Comparison of ENCODE assay signal across 2 cellular contexts in the genomic region with DNA sequence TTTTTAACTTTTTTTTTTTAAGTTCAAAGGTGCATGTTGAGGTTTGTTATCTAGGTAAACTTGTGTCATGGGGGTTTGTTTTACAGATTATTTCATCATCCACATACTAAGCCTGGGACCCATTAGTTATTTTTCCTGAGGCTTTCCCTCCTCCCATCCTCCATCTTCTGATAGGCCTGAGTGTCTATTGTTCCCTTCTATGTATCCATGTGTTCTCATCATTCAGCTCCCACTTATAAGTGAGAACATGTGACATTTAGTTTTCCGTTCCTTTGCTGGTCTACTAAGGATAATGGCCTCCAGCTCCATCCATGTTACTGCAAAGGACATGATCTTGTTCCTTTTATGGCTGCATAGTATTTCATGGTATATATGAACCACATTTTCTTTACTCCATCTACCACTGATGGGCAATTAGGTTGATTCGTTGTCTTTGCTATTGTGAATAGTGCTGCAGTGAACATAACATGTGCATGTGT.
A peak's percentile ranks its signal among the peaks of the same experiment; 100 is the strongest.
TF ChIP-seq lines count a peak whose summit lies in the region.

No MANE protein-coding gene starts in this region.

TF ChIP-seq in HepG2, 621 proteins besides CTCF, POLR2A, EP300 and RAD21:
- TF ChIP-seq, protein P1, sequence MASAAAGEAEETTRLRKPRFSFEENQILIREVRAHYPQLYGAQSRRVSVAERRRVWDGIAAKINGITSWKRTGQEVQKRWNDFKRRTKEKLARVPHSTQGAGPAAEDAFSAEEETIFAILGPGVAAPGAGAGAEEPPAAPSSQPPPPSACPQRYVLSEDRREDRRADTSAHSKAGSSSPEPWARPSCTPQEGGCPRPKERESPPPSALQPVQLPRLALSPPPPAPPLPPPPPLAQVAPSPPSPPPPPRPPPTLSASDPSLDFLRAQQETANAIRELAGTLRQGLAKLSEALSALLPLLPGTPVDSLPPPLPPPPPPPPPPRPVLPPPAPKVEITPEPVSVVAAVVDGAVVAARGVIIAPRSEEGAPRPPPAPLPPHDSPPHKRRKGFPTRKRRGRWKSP (CRISPR knock-in tag; IDR thresholded peaks at IDR 0.05): no peak
- TF ChIP-seq, protein P2, sequence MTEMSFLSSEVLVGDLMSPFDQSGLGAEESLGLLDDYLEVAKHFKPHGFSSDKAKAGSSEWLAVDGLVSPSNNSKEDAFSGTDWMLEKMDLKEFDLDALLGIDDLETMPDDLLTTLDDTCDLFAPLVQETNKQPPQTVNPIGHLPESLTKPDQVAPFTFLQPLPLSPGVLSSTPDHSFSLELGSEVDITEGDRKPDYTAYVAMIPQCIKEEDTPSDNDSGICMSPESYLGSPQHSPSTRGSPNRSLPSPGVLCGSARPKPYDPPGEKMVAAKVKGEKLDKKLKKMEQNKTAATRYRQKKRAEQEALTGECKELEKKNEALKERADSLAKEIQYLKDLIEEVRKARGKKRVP (CRISPR knock-in tag; IDR thresholded peaks at IDR 0.05): peak in 1 of 2 experiments; percentile 81; a peak in 2 of 4 replicates
- TF ChIP-seq, protein P3, sequence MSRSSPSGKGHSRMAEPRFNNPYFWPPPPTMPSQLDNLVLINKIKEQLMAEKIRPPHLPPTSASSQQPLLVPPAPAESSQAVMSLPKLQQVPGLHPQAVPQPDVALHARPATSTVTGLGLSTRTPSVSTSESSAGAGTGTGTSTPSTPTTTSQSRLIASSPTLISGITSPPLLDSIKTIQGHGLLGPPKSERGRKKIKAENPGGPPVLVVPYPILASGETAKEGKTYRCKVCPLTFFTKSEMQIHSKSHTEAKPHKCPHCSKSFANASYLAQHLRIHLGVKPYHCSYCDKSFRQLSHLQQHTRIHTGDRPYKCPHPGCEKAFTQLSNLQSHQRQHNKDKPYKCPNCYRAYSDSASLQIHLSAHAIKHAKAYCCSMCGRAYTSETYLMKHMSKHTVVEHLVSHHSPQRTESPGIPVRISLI (CRISPR knock-in tag; IDR thresholded peaks at IDR 0.05; ENCODE audit: borderline replicate concordance): peak; percentile 21; the same call in 1 of the 2 replicates

TF ChIP-seq in K562, 482 proteins besides CTCF, POLR2A, EP300 and RAD21 (continues in another document):
- TF ChIP-seq RFX5 (IDR thresholded peaks at IDR 0.05; ENCODE audit: low read depth, low read length): no peak
- TF ChIP-seq RBM14 (IDR thresholded peaks at IDR 0.05; ENCODE audit: borderline replicate concordance, insufficient read depth, low read depth, low read length): no peak
- peak; percentile 43 for TF ChIP-seq ZNF146 (CRISPR knock-in tag; IDR thresholded peaks at IDR 0.05; ENCODE audit: unreplicated experiment)
- no peak for TF ChIP-seq KAT2B (IDR thresholded peaks at IDR 0.05; ENCODE audit: low read depth, low read length)
- TF ChIP-seq FOXM1 (IDR thresholded peaks at IDR 0.05; ENCODE audit: low read depth): peak; percentile 17; the same call in 1 of the 2 replicates
- no peak for TF ChIP-seq FOXM1 (CRISPR knock-in tag; IDR thresholded peaks at IDR 0.05; ENCODE audit: low read depth)
- TF ChIP-seq MEF2D (tag; conservative IDR thresholded peaks at IDR 0.05; ENCODE audit: low read depth): peak; percentile 45; the same call in 1 of the 2 replicates
- no peak for TF ChIP-seq IRF2 (CRISPR knock-in tag; IDR thresholded peaks at IDR 0.05)
- TF ChIP-seq ZFP30 (CRISPR knock-in tag; IDR thresholded peaks at IDR 0.05; ENCODE audit: borderline replicate concordance): no peak
- TF ChIP-seq TRIM28 (IDR thresholded peaks at IDR 0.05): no peak
- no peak for TF ChIP-seq ZNF324 (CRISPR knock-in tag; IDR thresholded peaks at IDR 0.05)
- TF ChIP-seq, protein P4, sequence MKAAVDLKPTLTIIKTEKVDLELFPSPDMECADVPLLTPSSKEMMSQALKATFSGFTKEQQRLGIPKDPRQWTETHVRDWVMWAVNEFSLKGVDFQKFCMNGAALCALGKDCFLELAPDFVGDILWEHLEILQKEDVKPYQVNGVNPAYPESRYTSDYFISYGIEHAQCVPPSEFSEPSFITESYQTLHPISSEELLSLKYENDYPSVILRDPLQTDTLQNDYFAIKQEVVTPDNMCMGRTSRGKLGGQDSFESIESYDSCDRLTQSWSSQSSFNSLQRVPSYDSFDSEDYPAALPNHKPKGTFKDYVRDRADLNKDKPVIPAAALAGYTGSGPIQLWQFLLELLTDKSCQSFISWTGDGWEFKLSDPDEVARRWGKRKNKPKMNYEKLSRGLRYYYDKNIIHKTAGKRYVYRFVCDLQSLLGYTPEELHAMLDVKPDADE (conservative IDR thresholded peaks at IDR 0.05; ENCODE audit: control insufficient read depth, low read depth, low read length): no peak
- TF ChIP-seq ZNF253 (CRISPR knock-in tag; conservative IDR thresholded peaks at IDR 0.05): no peak
- TF ChIP-seq SIX5 (IDR thresholded peaks at IDR 0.05; ENCODE audit: borderline replicate concordance in 1 of 2, insufficient read depth in 1 of 2, low read depth in 1 of 2, low read length in 2 of 2): no peak
- TF ChIP-seq SMARCC2 (IDR thresholded peaks at IDR 0.05; ENCODE audit: low read depth): no peak
- no peak for TF ChIP-seq HNRNPUL1 (IDR thresholded peaks at IDR 0.05; ENCODE audit: low read length)
- TF ChIP-seq BCL6 (CRISPR knock-in tag; IDR thresholded peaks at IDR 0.05): no peak
- TF ChIP-seq, protein P5, sequence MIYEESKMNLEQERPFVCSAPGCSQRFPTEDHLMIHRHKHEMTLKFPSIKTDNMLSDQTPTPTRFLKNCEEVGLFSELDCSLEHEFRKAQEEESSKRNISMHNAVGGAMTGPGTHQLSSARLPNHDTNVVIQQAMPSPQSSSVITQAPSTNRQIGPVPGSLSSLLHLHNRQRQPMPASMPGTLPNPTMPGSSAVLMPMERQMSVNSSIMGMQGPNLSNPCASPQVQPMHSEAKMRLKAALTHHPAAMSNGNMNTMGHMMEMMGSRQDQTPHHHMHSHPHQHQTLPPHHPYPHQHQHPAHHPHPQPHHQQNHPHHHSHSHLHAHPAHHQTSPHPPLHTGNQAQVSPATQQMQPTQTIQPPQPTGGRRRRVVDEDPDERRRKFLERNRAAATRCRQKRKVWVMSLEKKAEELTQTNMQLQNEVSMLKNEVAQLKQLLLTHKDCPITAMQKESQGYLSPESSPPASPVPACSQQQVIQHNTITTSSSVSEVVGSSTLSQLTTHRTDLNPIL (CRISPR knock-in tag; IDR thresholded peaks at IDR 0.05): 0 out of 2 replicates have a peak, but pooled peaks have one; percentile 30
- no peak for TF ChIP-seq GATAD2B (IDR thresholded peaks at IDR 0.05; ENCODE audit: borderline replicate concordance)
- TF ChIP-seq NFRKB (IDR thresholded peaks at IDR 0.05; ENCODE audit: low read depth): peak; percentile 27; the same call in 1 of the 2 replicates
- TF ChIP-seq, protein P6, sequence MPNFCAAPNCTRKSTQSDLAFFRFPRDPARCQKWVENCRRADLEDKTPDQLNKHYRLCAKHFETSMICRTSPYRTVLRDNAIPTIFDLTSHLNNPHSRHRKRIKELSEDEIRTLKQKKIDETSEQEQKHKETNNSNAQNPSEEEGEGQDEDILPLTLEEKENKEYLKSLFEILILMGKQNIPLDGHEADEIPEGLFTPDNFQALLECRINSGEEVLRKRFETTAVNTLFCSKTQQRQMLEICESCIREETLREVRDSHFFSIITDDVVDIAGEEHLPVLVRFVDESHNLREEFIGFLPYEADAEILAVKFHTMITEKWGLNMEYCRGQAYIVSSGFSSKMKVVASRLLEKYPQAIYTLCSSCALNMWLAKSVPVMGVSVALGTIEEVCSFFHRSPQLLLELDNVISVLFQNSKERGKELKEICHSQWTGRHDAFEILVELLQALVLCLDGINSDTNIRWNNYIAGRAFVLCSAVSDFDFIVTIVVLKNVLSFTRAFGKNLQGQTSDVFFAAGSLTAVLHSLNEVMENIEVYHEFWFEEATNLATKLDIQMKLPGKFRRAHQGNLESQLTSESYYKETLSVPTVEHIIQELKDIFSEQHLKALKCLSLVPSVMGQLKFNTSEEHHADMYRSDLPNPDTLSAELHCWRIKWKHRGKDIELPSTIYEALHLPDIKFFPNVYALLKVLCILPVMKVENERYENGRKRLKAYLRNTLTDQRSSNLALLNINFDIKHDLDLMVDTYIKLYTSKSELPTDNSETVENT (CRISPR knock-in tag; IDR thresholded peaks at IDR 0.05): no peak
- no peak for TF ChIP-seq BMI1 (IDR thresholded peaks at IDR 0.05; ENCODE audit: low read length)
- TF ChIP-seq POLR3A (IDR thresholded peaks at IDR 0.05; ENCODE audit: borderline replicate concordance, extremely low read depth, insufficient read depth, insufficient read length): no peak
- no peak for TF ChIP-seq ZNF507 (tag; conservative IDR thresholded peaks at IDR 0.05)
- TF ChIP-seq, protein P7, sequence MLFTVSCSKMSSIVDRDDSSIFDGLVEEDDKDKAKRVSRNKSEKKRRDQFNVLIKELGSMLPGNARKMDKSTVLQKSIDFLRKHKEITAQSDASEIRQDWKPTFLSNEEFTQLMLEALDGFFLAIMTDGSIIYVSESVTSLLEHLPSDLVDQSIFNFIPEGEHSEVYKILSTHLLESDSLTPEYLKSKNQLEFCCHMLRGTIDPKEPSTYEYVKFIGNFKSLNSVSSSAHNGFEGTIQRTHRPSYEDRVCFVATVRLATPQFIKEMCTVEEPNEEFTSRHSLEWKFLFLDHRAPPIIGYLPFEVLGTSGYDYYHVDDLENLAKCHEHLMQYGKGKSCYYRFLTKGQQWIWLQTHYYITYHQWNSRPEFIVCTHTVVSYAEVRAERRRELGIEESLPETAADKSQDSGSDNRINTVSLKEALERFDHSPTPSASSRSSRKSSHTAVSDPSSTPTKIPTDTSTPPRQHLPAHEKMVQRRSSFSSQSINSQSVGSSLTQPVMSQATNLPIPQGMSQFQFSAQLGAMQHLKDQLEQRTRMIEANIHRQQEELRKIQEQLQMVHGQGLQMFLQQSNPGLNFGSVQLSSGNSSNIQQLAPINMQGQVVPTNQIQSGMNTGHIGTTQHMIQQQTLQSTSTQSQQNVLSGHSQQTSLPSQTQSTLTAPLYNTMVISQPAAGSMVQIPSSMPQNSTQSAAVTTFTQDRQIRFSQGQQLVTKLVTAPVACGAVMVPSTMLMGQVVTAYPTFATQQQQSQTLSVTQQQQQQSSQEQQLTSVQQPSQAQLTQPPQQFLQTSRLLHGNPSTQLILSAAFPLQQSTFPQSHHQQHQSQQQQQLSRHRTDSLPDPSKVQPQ (CRISPR knock-in tag; IDR thresholded peaks at IDR 0.05; ENCODE audit: borderline replicate concordance): no peak
- no peak for TF ChIP-seq ERF (CRISPR knock-in tag; IDR thresholded peaks at IDR 0.05)
- TF ChIP-seq, protein P8, sequence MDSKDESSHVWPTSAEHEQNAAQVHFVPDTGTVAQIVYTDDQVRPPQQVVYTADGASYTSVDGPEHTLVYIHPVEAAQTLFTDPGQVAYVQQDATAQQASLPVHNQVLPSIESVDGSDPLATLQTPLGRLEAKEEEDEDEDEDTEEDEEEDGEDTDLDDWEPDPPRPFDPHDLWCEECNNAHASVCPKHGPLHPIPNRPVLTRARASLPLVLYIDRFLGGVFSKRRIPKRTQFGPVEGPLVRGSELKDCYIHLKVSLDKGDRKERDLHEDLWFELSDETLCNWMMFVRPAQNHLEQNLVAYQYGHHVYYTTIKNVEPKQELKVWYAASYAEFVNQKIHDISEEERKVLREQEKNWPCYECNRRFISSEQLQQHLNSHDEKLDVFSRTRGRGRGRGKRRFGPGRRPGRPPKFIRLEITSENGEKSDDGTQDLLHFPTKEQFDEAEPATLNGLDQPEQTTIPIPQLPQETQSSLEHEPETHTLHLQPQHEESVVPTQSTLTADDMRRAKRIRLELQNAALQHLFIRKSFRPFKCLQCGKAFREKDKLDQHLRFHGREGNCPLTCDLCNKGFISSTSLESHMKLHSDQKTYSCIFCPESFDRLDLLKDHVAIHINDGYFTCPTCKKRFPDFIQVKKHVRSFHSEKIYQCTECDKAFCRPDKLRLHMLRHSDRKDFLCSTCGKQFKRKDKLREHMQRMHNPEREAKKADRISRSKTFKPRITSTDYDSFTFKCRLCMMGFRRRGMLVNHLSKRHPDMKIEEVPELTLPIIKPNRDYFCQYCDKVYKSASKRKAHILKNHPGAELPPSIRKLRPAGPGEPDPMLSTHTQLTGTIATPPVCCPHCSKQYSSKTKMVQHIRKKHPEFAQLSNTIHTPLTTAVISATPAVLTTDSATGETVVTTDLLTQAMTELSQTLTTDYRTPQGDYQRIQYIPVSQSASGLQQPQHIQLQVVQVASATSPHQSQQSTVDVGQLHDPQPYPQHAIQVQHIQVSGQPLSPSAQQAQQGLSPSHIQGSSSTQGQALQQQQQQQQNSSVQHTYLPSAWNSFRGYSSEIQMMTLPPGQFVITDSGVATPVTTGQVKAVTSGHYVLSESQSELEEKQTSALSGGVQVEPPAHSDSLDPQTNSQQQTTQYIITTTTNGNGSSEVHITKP (IDR thresholded peaks at IDR 0.05; ENCODE audit: partially characterized antibody): no peak
- no peak; the same call in 1 of the 2 replicates for TF ChIP-seq SMARCA5 (IDR thresholded peaks at IDR 0.05)
- TF ChIP-seq, protein P9, sequence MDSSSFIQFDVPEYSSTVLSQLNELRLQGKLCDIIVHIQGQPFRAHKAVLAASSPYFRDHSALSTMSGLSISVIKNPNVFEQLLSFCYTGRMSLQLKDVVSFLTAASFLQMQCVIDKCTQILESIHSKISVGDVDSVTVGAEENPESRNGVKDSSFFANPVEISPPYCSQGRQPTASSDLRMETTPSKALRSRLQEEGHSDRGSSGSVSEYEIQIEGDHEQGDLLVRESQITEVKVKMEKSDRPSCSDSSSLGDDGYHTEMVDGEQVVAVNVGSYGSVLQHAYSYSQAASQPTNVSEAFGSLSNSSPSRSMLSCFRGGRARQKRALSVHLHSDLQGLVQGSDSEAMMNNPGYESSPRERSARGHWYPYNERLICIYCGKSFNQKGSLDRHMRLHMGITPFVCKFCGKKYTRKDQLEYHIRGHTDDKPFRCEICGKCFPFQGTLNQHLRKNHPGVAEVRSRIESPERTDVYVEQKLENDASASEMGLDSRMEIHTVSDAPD (CRISPR knock-in tag; IDR thresholded peaks at IDR 0.05): no peak
- no peak for TF ChIP-seq ZNF224 (CRISPR knock-in tag; IDR thresholded peaks at IDR 0.05)
- TF ChIP-seq LEF1 (IDR thresholded peaks at IDR 0.05): peak; percentile 48; the same call in 1 of the 2 replicates
- no peak for TF ChIP-seq ZNF780A (CRISPR knock-in tag; IDR thresholded peaks at IDR 0.05)
